Comparison of ENCODE assay signal across 22 cellular contexts in genomic region chr4:109185548-109185947, GRCh38.
"Had no signal": no experiment of that assay in that cellular context is flagged by ENCODE, and none has a peak within 500 bp of the region (broad histone marks: within the 10 kb centered on the region; RNA-seq: fewer than 3 reads in every experiment).

No MANE protein-coding gene starts in this region.

- H3K9me3 ChIP-seq: gastroesophageal sphincter, mucosa of descending colon, neutrophil, thyroid gland, upper lobe of right lung had no signal

- H3K4me1 ChIP-seq: thyroid gland, upper lobe of right lung had no signal

- H3K4me3 ChIP-seq: gastroesophageal sphincter, mucosa of descending colon, thyroid gland, upper lobe of right lung had no signal

- H3K27ac ChIP-seq: brain microvascular endothelial cell, neutrophil, thyroid gland, upper lobe of right lung had no signal

- H3K27me3 ChIP-seq: brain microvascular endothelial cell, gastroesophageal sphincter, neutrophil, thyroid gland, upper lobe of right lung had no signal

- H3K36me3 ChIP-seq: brain microvascular endothelial cell, gastroesophageal sphincter, neutrophil, thyroid gland, upper lobe of right lung had no signal

- DNase-seq: activated B cell treated with CpG ODN at 0.5 μM for 24 hours; activated CD4-positive, alpha-beta T cell treated with anti-CD3 and anti-CD28 coated beads, Interleukin-2, amount 50 U/mL, for 1 hour; activated CD8-positive, alpha-beta T cell treated with anti-CD3 and anti-CD28 coated beads for 36 hours; activated gamma-delta T cell treated with Interleukin-2 at 50 U/mL for 16 hours; activated naive CD4-positive, alpha-beta T cell treated with anti-CD3 and anti-CD28 coated beads, Interleukin-2, amount 50 U/mL, for 16 hours; activated T-cell treated with anti-CD3 and anti-CD28 coated beads, Interleukin-2, amount 50 U/mL, for 4 hours; amniotic stem cell; brain microvascular endothelial cell; caudate nucleus; cortex of kidney; effector memory CD8-positive, alpha-beta T cell; head of caudate nucleus; left ventricle myocardium superior; mucosa of descending colon; small intestine; stimulated activated CD4-positive, alpha-beta T cell treated with anti-CD3 and anti-CD28 coated beads, Interleukin-4, amount 100 ng/mL, for 24 hours; stimulated activated naive CD8-positive, alpha-beta T cell treated with anti-CD3 and anti-CD28 coated beads, Interleukin-15, amount 100 ng/mL, for 72 hours; T-helper 2 cell; thyroid gland; upper lobe of right lung had no signal
